Comparison of ENCODE assay signal across 10 cellular contexts in the genomic region with DNA sequence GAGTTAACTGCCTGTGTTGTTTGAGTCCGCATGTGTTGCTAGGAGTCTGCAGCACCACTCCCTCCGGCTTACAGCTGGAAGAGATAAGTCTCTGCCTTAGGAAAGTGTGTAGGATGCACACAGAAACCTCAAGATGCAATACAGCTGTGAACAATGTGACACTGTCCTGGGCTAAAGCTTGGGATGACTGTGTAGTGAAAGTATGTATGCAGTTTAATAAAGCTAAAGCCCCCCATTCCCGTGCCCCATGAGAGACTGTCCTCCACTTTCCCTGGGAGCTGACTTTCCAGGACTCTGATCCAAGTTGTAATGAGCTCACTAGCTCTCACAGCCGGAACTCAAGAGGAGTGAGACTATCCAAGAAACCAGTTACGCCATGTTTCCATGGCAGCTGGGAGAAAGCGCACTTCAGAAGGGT.
DNase-seq lines count a peak whose midpoint lies in the region; ATAC-seq and TF ChIP-seq lines count a peak whose summit lies in the region.
"Had no signal": no experiment of that assay in that cellular context is flagged by ENCODE, and none has a peak within 500 bp of the region (broad histone marks: within the 10 kb centered on the region; RNA-seq: fewer than 3 reads in every experiment).

No MANE protein-coding gene starts in this region.

- CTCF ChIA-PET in CD8-positive, alpha-beta memory T cell (lab: Charles Lee): no interaction called here

- H3K4me3 ChIP-seq in neutrophil (ENCODE audit: low read depth in 1 of 2, low read length in 1 of 2): no peak overlapping the region
- H3K4me3 ChIP-seq in CD8-positive, alpha-beta memory T cell (ENCODE audit: low read length): no peak overlapping the region

- peak overlapping the region; percentile 82 for H3K27ac Mint-ChIP-seq in HFFc6
- H3K27ac Mint-ChIP-seq in chondrocyte (ENCODE audit: unreplicated experiment): peak overlapping the region; percentile 71
- H3K27ac Mint-ChIP-seq in CD8-positive, alpha-beta memory T cell: no peak overlapping the region
- H3K27ac Mint-ChIP-seq in activated T-helper 17 cell treated with anti-CD3 and anti-CD28 coated beads, Interleukin-2, amount 50 U/mL, for 72 hours: no peak overlapping the region

- no peak for ATAC-seq in HG03565 (IDR thresholded peaks at IDR 0.05; ENCODE audit: unreplicated experiment)
- ATAC-seq in activated T-helper 17 cell treated with anti-CD3 and anti-CD28 coated beads, Interleukin-2, amount 50 U/mL, for 72 hours (replicated peaks): no peak

- H3K4me3 Mint-ChIP-seq in HFFc6: no peak overlapping the region; the same call in 1 of the 2 replicates
- no peak overlapping the region for H3K4me3 Mint-ChIP-seq in chondrocyte (ENCODE audit: unreplicated experiment)
- H3K4me3 Mint-ChIP-seq in CD8-positive, alpha-beta memory T cell: peak overlapping the region in 1 of 7 donors; percentile 8
- no peak overlapping the region for H3K4me3 Mint-ChIP-seq in activated T-helper 17 cell treated with anti-CD3 and anti-CD28 coated beads, Interleukin-2, amount 50 U/mL, for 72 hours

- H3K4me1 Mint-ChIP-seq in HFFc6 (ENCODE audit: low read depth) (peaks cover 36% of the 10 kb centered on the region), chondrocyte (ENCODE audit: low read depth) (peaks cover 39% of the 10 kb centered on the region)
- no peaks in the 10 kb centered on the region for H3K4me1 Mint-ChIP-seq in CD8-positive, alpha-beta memory T cell
- H3K4me1 Mint-ChIP-seq in activated T-helper 17 cell treated with anti-CD3 and anti-CD28 coated beads, Interleukin-2, amount 50 U/mL, for 72 hours: no peaks in the 10 kb centered on the region

- POLR2A ChIA-PET in CD8-positive, alpha-beta memory T cell (lab: Charles Lee): no interaction called here

- H3K9me3 Mint-ChIP-seq in HFFc6 (no peaks in the 10 kb centered on the region), chondrocyte (ENCODE audit: low read depth) (peaks cover 6% of the 10 kb centered on the region)
- H3K9me3 Mint-ChIP-seq in CD8-positive, alpha-beta memory T cell: peaks cover 0 to 3% (median 0%) of the 10 kb centered on the region in 5 donors
- H3K9me3 Mint-ChIP-seq in activated T-helper 17 cell treated with anti-CD3 and anti-CD28 coated beads, Interleukin-2, amount 50 U/mL, for 72 hours: no peaks in the 10 kb centered on the region
- H3K9me3 Mint-ChIP-seq: activated naive CD4-positive, alpha-beta T cell treated with anti-CD3 and anti-CD28 coated beads, Interleukin-2, amount 50 U/mL, for 72 hours had no signal

- peaks cover 1% of the 10 kb centered on the region; the same call in 1 of the 2 replicates for H3K27me3 Mint-ChIP-seq in HFFc6 (ENCODE audit: insufficient read depth)
- no peaks in the 10 kb centered on the region for H3K27me3 Mint-ChIP-seq in chondrocyte (ENCODE audit: low read depth)
- peaks cover 0 to 3% of the 10 kb centered on the region in 2 donors for H3K27me3 Mint-ChIP-seq in CD8-positive, alpha-beta memory T cell
- H3K27me3 Mint-ChIP-seq in activated T-helper 17 cell treated with anti-CD3 and anti-CD28 coated beads, Interleukin-2, amount 50 U/mL, for 72 hours: no peaks in the 10 kb centered on the region

- H3K36me3 Mint-ChIP-seq in HFFc6 (ENCODE audit: low read depth) (no peaks in the 10 kb centered on the region), chondrocyte (ENCODE audit: low read depth) (peaks cover 7% of the 10 kb centered on the region)
- H3K36me3 Mint-ChIP-seq in CD8-positive, alpha-beta memory T cell: no peaks in the 10 kb centered on the region
- H3K36me3 Mint-ChIP-seq in activated T-helper 17 cell treated with anti-CD3 and anti-CD28 coated beads, Interleukin-2, amount 50 U/mL, for 72 hours (ENCODE audit: low read depth): no peaks in the 10 kb centered on the region
- H3K36me3 Mint-ChIP-seq: activated naive CD4-positive, alpha-beta T cell treated with anti-CD3 and anti-CD28 coated beads, Interleukin-2, amount 50 U/mL, for 72 hours had no signal

- H3K4me1 ChIP-seq in neutrophil (ENCODE audit: control insufficient read depth in 1 of 2, insufficient read depth in 1 of 2, low read depth in 1 of 2, low read length in 1 of 2): no peaks in the 10 kb centered on the region
- H3K4me1 ChIP-seq in CD8-positive, alpha-beta memory T cell (ENCODE audit: insufficient read depth, low read length): no peaks in the 10 kb centered on the region

- peak overlapping the region; percentile 48 for H3K27ac ChIP-seq in neutrophil
- no peak overlapping the region for H3K27ac ChIP-seq in CD8-positive, alpha-beta memory T cell (ENCODE audit: low read depth, low read length)

- H3K36me3 ChIP-seq in neutrophil: no peaks in the 10 kb centered on the region
- no peaks in the 10 kb centered on the region for H3K36me3 ChIP-seq in CD8-positive, alpha-beta memory T cell (ENCODE audit: insufficient read depth, low read length)

- no peaks in the 10 kb centered on the region for H3K27me3 ChIP-seq in neutrophil
- no peaks in the 10 kb centered on the region for H3K27me3 ChIP-seq in CD8-positive, alpha-beta memory T cell (ENCODE audit: insufficient read depth, low read length, poor library complexity, severe bottlenecking)

- peak; percentile 72 for DNase-seq in EH (ENCODE audit: low read depth)
- peak; percentile 37 for DNase-seq in HFFc6
- no peak for DNase-seq in chondrocyte (ENCODE audit: low spot score)
- DNase-seq in CD8-positive, alpha-beta memory T cell: no peak
- no peak for DNase-seq in SKM-1 treated with dmso at 0.1 percent for 144 hours (lab: John Stamatoyannopoulos, UW; ENCODE audit: unreplicated experiment)
- DNase-seq: NCI-H146 had no signal

- no peaks in the 10 kb centered on the region for H3K9me3 ChIP-seq in neutrophil
- no peaks in the 10 kb centered on the region for H3K9me3 ChIP-seq in CD8-positive, alpha-beta memory T cell (ENCODE audit: low read length)

- no peak for TF ChIP-seq CTCF in HFFc6 (IDR thresholded peaks at IDR 0.05)
- no peak for TF ChIP-seq CTCF in chondrocyte (IDR thresholded peaks at IDR 0.05)
- TF ChIP-seq CTCF in neutrophil (IDR thresholded peaks at IDR 0.05): no peak

Comparison
In these comparisons a context has a peak if more than half of its experiments do, and no peak if none do; other contexts are left out.
1. DNase-seq: peak in EH (single experiment) and HFFc6 (single experiment); none in chondrocyte (single experiment), CD8-positive, alpha-beta memory T cell (0 of 5) and SKM-1 treated with dmso at 0.1 percent for 144 hours (single experiment).
2. H3K27ac Mint-ChIP-seq: peak in HFFc6 (single experiment) and chondrocyte (single experiment); none in CD8-positive, alpha-beta memory T cell (0 of 8) and activated T-helper 17 cell treated with anti-CD3 and anti-CD28 coated beads, Interleukin-2, amount 50 U/mL, for 72 hours (single experiment).